In the genomic region with DNA sequence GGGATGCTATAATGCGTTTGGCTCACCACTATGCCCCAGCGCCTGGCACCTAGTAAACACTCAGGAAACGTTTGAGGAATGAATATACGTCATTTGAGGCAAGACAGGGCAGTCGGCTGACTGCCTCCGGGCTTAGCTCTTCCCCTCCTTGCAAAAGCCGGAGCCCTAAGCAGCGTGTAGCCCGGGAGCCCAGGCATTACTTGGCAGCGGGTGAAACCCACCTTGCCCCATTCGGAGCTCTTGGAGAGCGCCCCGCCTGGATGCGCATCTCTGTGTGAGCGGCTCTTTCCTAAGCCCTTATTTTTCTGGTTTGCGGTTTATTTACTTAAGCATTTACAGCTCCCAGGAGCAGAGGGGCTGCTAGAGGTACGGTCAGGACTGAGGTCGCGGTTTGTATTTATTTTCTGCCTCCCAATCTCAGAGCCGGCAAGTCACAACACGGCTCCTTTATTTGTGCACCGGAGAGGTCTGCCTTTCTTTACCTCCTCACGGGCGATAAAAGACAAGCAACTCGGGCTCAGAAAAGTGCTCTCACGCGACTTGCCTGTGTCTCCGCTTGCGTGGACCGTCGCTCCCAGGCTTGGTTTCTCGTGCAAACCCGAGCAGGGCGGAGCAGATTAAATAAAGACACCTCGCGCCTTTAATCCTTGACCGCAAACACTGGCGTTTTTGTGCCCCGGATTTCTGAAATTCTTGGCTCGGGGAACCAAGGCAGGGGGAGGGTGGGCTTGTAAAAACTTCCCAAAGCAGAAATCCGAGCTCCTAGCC, we compare ENCODE assay signal across 8 cellular contexts. TPM values are rescaled to one million over a fixed set of nuclear protein-coding genes. Genes with fewer than 3 reads are reported as not detected.
DNase-seq lines count a peak whose midpoint lies in the region; ATAC-seq, FAIRE-seq and TF ChIP-seq lines count a peak whose summit lies in the region.

No MANE protein-coding gene starts in this region.

- H3K27ac ChIP-seq in SK-N-SH (ENCODE audit: low read depth in 2 of 2, low read length in 1 of 2) (peak overlapping the region; percentile 39 to 92; a peak in 3 of 4 replicates), heart right ventricle (peak overlapping the region; percentile 52 to 89 (median 87)), pancreas (peak overlapping the region; percentile 67 to 88 (median 82))

- H3K4me3 ChIP-seq in SK-N-SH (ENCODE audit: low read depth in 2 of 2, low read length in 1 of 2) (peak overlapping the region; percentile 92 to 96), heart right ventricle (peak overlapping the region; percentile 53 to 93 (median 78)), pancreas (peak overlapping the region; percentile 58 to 89 (median 76))

- H3K27me3 Mint-ChIP-seq in activated naive CD8-positive, alpha-beta T cell treated with anti-CD3 and anti-CD28 coated beads, Interleukin-2, amount 50 U/mL, for 24 hours, result peaks cover 7% of the 10 kb centered on the region

- WGBS in SK-N-SH (ENCODE audit: low lambda C conversion rate), result 1% methylated on average over 30 of the region's 41 CpGs
- 0% methylated on average over 41 of the region's 41 CpGs for WGBS in heart right ventricle, 2 donors
- WGBS in pancreas, 2 donors, result 0% methylated on average over 41 of the region's 41 CpGs

- H4K20me1 ChIP-seq in SK-N-SH (ENCODE audit: insufficient read depth), result no peaks in the 10 kb centered on the region

- H3K4me1 ChIP-seq in SK-N-SH (ENCODE audit: control insufficient read depth in 1 of 2, insufficient read depth in 2 of 2, low read depth in 1 of 2, low read length in 1 of 2) (peaks cover 0 to 21% of the 10 kb centered on the region in 2 experiments; a peak in 2 of 4 replicates), heart right ventricle (peaks cover 0 to 45% (median 42%) of the 10 kb centered on the region in 9 donors), pancreas (peaks cover 0 to 5% (median 0%) of the 10 kb centered on the region in 3 donors)

- peak overlapping the region; percentile 69 for H3K9ac ChIP-seq in SK-N-SH

- no peaks in the 10 kb centered on the region for H3K79me2 ChIP-seq in SK-N-SH (ENCODE audit: insufficient read depth)

- TF ChIP-seq RAD21 in SK-N-SH (IDR thresholded peaks at IDR 0.05; ENCODE audit: low read length), result no peak; the same call in 1 of the 2 replicates

- no peaks in the 10 kb centered on the region for H3K9me3 Mint-ChIP-seq in activated naive CD8-positive, alpha-beta T cell treated with anti-CD3 and anti-CD28 coated beads, Interleukin-2, amount 50 U/mL, for 24 hours

- peaks cover 28% of the 10 kb centered on the region for H3K36me3 Mint-ChIP-seq in activated naive CD8-positive, alpha-beta T cell treated with anti-CD3 and anti-CD28 coated beads, Interleukin-2, amount 50 U/mL, for 24 hours (ENCODE audit: low read depth)

- DNase-seq in GM03348 (ENCODE audit: low spot score) (peak; percentile 55), HT-29 (ENCODE audit: low spot score) (peak; percentile 53), SK-N-SH (peak; percentile 58), heart right ventricle (peak; percentile 28 to 50), pancreas (peak; percentile 25 to 69 (median 48)), amniotic stem cell (lab: John Stamatoyannopoulos, UW) (no peak), NK-92 (lab: John Stamatoyannopoulos, UW; ENCODE audit: unreplicated experiment) (no peak)
- DNase-seq in activated naive CD8-positive, alpha-beta T cell treated with anti-CD3 and anti-CD28 coated beads, Interleukin-2, amount 50 U/mL, for 24 hours, result peak; percentile 48

- CTCF ChIA-PET in SK-N-SH (lab: Yijun Ruan, JAX), result interaction anchor here (0.8 to 7.8 kb wide), 9 partner anchors 13 to 164 kb away, joined by 3 to 44 read pairs (median 3); no protein-coding TSS in a partner anchor

- H3K36me3 ChIP-seq in SK-N-SH (replicated peaks in 1 of 2; ENCODE audit: control insufficient read depth in 1 of 2, insufficient read depth in 2 of 2, low read length in 1 of 2) (no peaks in the 10 kb centered on the region), heart right ventricle (peaks cover 0 to 4% (median 0%) of the 10 kb centered on the region in 9 donors), pancreas (no peaks in the 10 kb centered on the region)

- FAIRE-seq in pancreas (lab: Jason Lieb, UNC), result no peak

- peak overlapping the region; percentile 86 for H2AFZ ChIP-seq in SK-N-SH (ENCODE audit: low read depth)

- peak; percentile 6 for ATAC-seq in activated naive CD8-positive, alpha-beta T cell treated with anti-CD3 and anti-CD28 coated beads, Interleukin-2, amount 50 U/mL, for 24 hours
- ATAC-seq in heart right ventricle (peak; percentile 13 to 63 (median 47)), pancreas (peak; percentile 39 to 62 (median 52))

- peak overlapping the region; percentile 99 for H3K4me2 ChIP-seq in SK-N-SH

- TF ChIP-seq CTCF in SK-N-SH (IDR thresholded peaks at IDR 0.05) (peak; percentile 24), heart right ventricle (IDR thresholded peaks at IDR 0.05) (no peak), pancreas (IDR thresholded peaks at IDR 0.05) (no peak)

- POLR2A ChIA-PET in SK-N-SH (lab: Yijun Ruan, JAX), result interaction anchor here (0.6 to 3.2 kb wide), 25 partner anchors 10 to 686 kb away, joined by 3 to 49 read pairs (median 4); partner anchors contain the start of gene SUMF1

- H3K9me3 ChIP-seq in SK-N-SH (no peaks in the 10 kb centered on the region), heart right ventricle (no peaks in the 10 kb centered on the region), pancreas (no peaks in the 10 kb centered on the region)

- peak overlapping the region; percentile 91 for H3K27ac Mint-ChIP-seq in activated naive CD8-positive, alpha-beta T cell treated with anti-CD3 and anti-CD28 coated beads, Interleukin-2, amount 50 U/mL, for 24 hours

- no peaks in the 10 kb centered on the region for H3K9me2 ChIP-seq in SK-N-SH

- H3K4me3 Mint-ChIP-seq in activated naive CD8-positive, alpha-beta T cell treated with anti-CD3 and anti-CD28 coated beads, Interleukin-2, amount 50 U/mL, for 24 hours, result peak overlapping the region; percentile 92

- 0 out of 4 replicates have a peak, but pooled peaks of 1 of the 2 experiments have one; percentile 10 for TF ChIP-seq EP300 in SK-N-SH (IDR thresholded peaks at IDR 0.05; ENCODE audit: borderline replicate concordance in 1 of 2, low read depth in 1 of 2, low read length in 1 of 2)

- intact Hi-C loops in heart right ventricle (cut with DNase I), result loop anchor here in 9 of 10 donors (1.0 to 10.0 kb wide), 11 partner anchors 26 to 142 kb away; partner anchors contain the start of gene SUMF1 (in 1 of the 9)
- intact Hi-C loops in pancreas (cut with DNase I), result no loop called here

- peaks cover 3% of the 10 kb centered on the region for H3F3A ChIP-seq in SK-N-SH (replicated peaks; ENCODE audit: insufficient read depth)

- H3K27me3 ChIP-seq in SK-N-SH (ENCODE audit: insufficient read depth) (no peaks in the 10 kb centered on the region), heart right ventricle (no peaks in the 10 kb centered on the region), pancreas (no peaks in the 10 kb centered on the region)

- peaks cover 38% of the 10 kb centered on the region for H3K4me1 Mint-ChIP-seq in activated naive CD8-positive, alpha-beta T cell treated with anti-CD3 and anti-CD28 coated beads, Interleukin-2, amount 50 U/mL, for 24 hours

TF ChIP-seq in SK-N-SH, 30 proteins besides CTCF, POLR2A, EP300 and RAD21:
- TF ChIP-seq SIN3A (IDR thresholded peaks at IDR 0.05; ENCODE audit: borderline replicate concordance, low read depth, low read length) (0 out of 2 replicates have a peak, but pooled peaks have one; percentile 27), YY1 (IDR thresholded peaks at IDR 0.05; ENCODE audit: low read depth) (no peak), SMC3 (IDR thresholded peaks at IDR 0.05; ENCODE audit: low read depth, low read length) (no peak), RFX5 (IDR thresholded peaks at IDR 0.05; ENCODE audit: low read length) (no peak), FOXM1 (IDR thresholded peaks at IDR 0.05; ENCODE audit: low read depth) (no peak), TEAD4 (IDR thresholded peaks at IDR 0.05; ENCODE audit: borderline replicate concordance, insufficient read depth) (0 out of 2 replicates have a peak, but pooled peaks have one; percentile 1)
- TF ChIP-seq, protein P1, sequence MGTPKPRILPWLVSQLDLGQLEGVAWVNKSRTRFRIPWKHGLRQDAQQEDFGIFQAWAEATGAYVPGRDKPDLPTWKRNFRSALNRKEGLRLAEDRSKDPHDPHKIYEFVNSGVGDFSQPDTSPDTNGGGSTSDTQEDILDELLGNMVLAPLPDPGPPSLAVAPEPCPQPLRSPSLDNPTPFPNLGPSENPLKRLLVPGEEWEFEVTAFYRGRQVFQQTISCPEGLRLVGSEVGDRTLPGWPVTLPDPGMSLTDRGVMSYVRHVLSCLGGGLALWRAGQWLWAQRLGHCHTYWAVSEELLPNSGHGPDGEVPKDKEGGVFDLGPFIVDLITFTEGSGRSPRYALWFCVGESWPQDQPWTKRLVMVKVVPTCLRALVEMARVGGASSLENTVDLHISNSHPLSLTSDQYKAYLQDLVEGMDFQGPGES (IDR thresholded peaks at IDR 0.05; ENCODE audit: low read depth, low read length), result no peak
- TF ChIP-seq, protein P2, sequence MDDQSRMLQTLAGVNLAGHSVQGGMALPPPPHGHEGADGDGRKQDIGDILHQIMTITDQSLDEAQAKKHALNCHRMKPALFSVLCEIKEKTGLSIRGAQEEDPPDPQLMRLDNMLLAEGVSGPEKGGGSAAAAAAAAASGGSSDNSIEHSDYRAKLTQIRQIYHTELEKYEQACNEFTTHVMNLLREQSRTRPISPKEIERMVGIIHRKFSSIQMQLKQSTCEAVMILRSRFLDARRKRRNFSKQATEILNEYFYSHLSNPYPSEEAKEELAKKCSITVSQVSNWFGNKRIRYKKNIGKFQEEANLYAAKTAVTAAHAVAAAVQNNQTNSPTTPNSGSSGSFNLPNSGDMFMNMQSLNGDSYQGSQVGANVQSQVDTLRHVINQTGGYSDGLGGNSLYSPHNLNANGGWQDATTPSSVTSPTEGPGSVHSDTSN (IDR thresholded peaks at IDR 0.05), result peak; percentile 21; the same call in 1 of the 2 replicates

RNA-seq across cellular contexts. Expression of gene ITPR1, which starts 0.7 kb away (rescaled TPM):
- 3.6 and 5.1 TPM in 2 replicates for total RNA-seq in HT-29 (2014; rRNA removed; shearing (Covaris generic))
- polyA plus RNA-seq in SK-N-SH (2012; rRNA removed), result 5.9 and 8.0 TPM in 2 replicates
- 7.1 and 7.3 TPM in 2 replicates for polyA plus RNA-seq in SK-N-SH (2012; cell fraction: cytosol; rRNA removed)
- 6.9 and 14.0 TPM in 2 replicates for polyA plus RNA-seq in SK-N-SH (2012; cell fraction: nucleus; rRNA removed)
- total RNA-seq in heart right ventricle, result 10 to 100 TPM; 15.0 to 40.3 (median 19.1) TPM
- polyA plus RNA-seq in heart right ventricle, result 10 to 100 TPM in 1 of 2 donors, 1 to 10 TPM in 1; 9.7 to 12.9 TPM
- 10 to 100 TPM in 4 of 6 donors, 1 to 10 TPM in 2; 8.0 to 19.1 (median 11.1) TPM for total RNA-seq in pancreas
- polyA plus RNA-seq in pancreas, result 1 to 10 TPM; 4.5 to 9.3 TPM

RNA-seq across cellular contexts. Expression of gene SUMF1, which starts 25.4 kb away (rescaled TPM):
- total RNA-seq in HT-29 (2014; rRNA removed; shearing (Covaris generic)), result 17.5 and 21.8 TPM in 2 replicates
- 56.9 and 74.9 TPM in 2 replicates for polyA plus RNA-seq in SK-N-SH (2012; rRNA removed)
- polyA plus RNA-seq in SK-N-SH (2012; cell fraction: cytosol; rRNA removed), result 64.7 and 74.9 TPM in 2 replicates
- 37.0 and 45.0 TPM in 2 replicates for polyA plus RNA-seq in SK-N-SH (2012; cell fraction: nucleus; rRNA removed)
- 10 to 100 TPM in 4 of 10 donors, 1 to 10 TPM in 6; 6.9 to 15.1 (median 8.9) TPM for total RNA-seq in heart right ventricle
- 1 to 10 TPM; 3.7 to 9.5 TPM for polyA plus RNA-seq in heart right ventricle
- 10 to 100 TPM; 10.3 to 25.8 (median 12.6) TPM for total RNA-seq in pancreas
- 10 to 100 TPM in 1 of 2 donors, 1 to 10 TPM in 1; 7.1 to 15.5 TPM for polyA plus RNA-seq in pancreas

Comparison
In these comparisons a context has a peak if more than half of its experiments do, and no peak if none do; other contexts are left out.
1. DNase-seq: peak in GM03348 (single experiment), HT-29 (single experiment), SK-N-SH (single experiment), activated naive CD8-positive, alpha-beta T cell treated with anti-CD3 and anti-CD28 coated beads, Interleukin-2, amount 50 U/mL, for 24 hours (single experiment), heart right ventricle (2 of 2) and pancreas (6 of 6); none in amniotic stem cell (single experiment) and NK-92 (single experiment).
2. intact Hi-C loops: an anchor here in heart right ventricle (1.0 to 10.0 kb wide); none called in pancreas.
3. Peak in every context shown above with its lines, with median percentiles within 50 percentile points of each other: H3K27ac ChIP-seq, H3K4me3 ChIP-seq and ATAC-seq.